ENCODE assay signal across 8 cellular contexts in the genomic region with DNA sequence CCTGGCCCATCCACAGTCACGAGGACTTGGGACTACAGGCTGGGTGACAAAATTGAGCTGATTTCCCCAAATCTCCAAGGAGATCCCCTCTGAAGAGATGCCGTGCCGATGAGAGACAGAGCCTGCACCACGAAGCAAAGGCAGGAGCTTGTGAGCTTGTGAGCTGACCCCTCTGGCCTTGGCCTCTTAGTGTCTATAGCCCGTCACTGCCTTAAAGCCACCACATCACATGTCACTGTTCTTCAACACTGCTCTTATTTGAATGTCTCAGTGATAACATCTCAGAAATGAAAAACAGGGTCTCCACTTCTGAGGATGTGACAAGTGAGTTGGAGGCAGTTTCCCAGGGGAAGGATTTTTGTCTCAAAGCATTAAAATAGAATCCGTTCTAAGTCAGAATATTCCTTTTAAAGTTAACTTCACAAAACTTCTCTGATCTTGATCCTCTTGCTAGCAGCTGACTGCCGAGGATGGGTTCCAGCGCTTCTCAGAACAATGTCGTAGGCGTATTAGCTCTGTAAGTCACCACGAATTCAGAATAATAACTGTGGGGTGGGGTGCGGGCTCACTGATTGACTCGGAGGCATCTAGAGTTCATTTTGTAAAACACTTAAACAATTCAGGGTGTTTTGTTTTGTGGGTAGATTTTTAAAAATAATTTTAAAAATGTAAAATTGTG. TPM values are rescaled to one million over a fixed set of nuclear protein-coding genes. Genes with fewer than 3 reads are reported as not detected.
DNase-seq lines count a peak whose midpoint lies in the region; ATAC-seq and TF ChIP-seq lines count a peak whose summit lies in the region.

No MANE protein-coding gene starts in this region.

- POLR2A ChIA-PET in OCI-LY7 (lab: Charles Lee), result no interaction called here

- H3K27me3 Mint-ChIP-seq in osteocyte (ENCODE audit: unreplicated experiment), result no peaks in the 10 kb centered on the region

- no peaks in the 10 kb centered on the region for H3K27me3 ChIP-seq in ascending aorta

- intact Hi-C loops in ascending aorta (cut with DNase I), result no loop called here
- intact Hi-C loops in OCI-LY7 (cut with micrococcal nuclease; ENCODE audit: unreplicated experiment), result no loop called here

- H3K4me3 ChIP-seq in ascending aorta (peak overlapping the region; percentile 21 to 47), OCI-LY7 (ENCODE audit: low read depth, low read length, poor library complexity, severe bottlenecking) (no peak overlapping the region)

- H3K4me2 ChIP-seq in OCI-LY7 (ENCODE audit: low read length), result no peak overlapping the region

- H3K4me3 Mint-ChIP-seq in osteocyte (ENCODE audit: unreplicated experiment), result peak overlapping the region; percentile 23

- no peaks in the 10 kb centered on the region for H3K9me2 ChIP-seq in OCI-LY7 (ENCODE audit: insufficient read depth, low read length)

- TF ChIP-seq CTCF in ascending aorta (IDR thresholded peaks at IDR 0.05) (no peak), osteocyte (IDR thresholded peaks at IDR 0.05) (no peak), OCI-LY7 (conservative IDR thresholded peaks at IDR 0.05; ENCODE audit: low read length) (no peak)

- H3K27ac Mint-ChIP-seq in osteocyte (ENCODE audit: unreplicated experiment), result peak overlapping the region; percentile 71

- H3K4me1 ChIP-seq in ascending aorta (peaks cover 0 to 13% of the 10 kb centered on the region in 2 donors), OCI-LY7 (ENCODE audit: insufficient read depth, low read length, poor library complexity, severe bottlenecking) (peaks cover 60% of the 10 kb centered on the region)

- H3K36me3 ChIP-seq in ascending aorta (no peaks in the 10 kb centered on the region), OCI-LY7 (ENCODE audit: insufficient read depth, low read length) (no peaks in the 10 kb centered on the region)

- DNase-seq in RPMI7951 (ENCODE audit: low read depth), result peak; percentile 73
- peak in 1 of 2 donors; percentile 42 for DNase-seq in ascending aorta (ENCODE audit: low spot score in 2 of 2)
- no peak for DNase-seq in osteocyte (ENCODE audit: extremely low spot score, unreplicated experiment)
- no peak for DNase-seq in NK-92 treated with Interleukin-12 subunit alpha and Interleukin-12 subunit beta, amount 100 ng/mL, for 24 hours (lab: John Stamatoyannopoulos, UW)
- DNase-seq in OCI-LY7 (ENCODE audit: low spot score), result no peak

- peaks cover 26% of the 10 kb centered on the region for H3K4me1 Mint-ChIP-seq in osteocyte (ENCODE audit: unreplicated experiment)

- no peaks in the 10 kb centered on the region for H3K9me3 Mint-ChIP-seq in osteocyte (ENCODE audit: unreplicated experiment)

- H3K9me3 ChIP-seq in ascending aorta (no peaks in the 10 kb centered on the region), OCI-LY7 (ENCODE audit: low read length) (no peaks in the 10 kb centered on the region)

- CTCF ChIA-PET in OCI-LY7 (lab: Charles Lee; ENCODE audit: unreplicated experiment), result no interaction called here

- ATAC-seq in GM19023 (IDR thresholded peaks at IDR 0.05; ENCODE audit: unreplicated experiment) (peak; percentile 69), GM21447 (IDR thresholded peaks at IDR 0.05; ENCODE audit: unreplicated experiment) (no peak), GM21381 (IDR thresholded peaks at IDR 0.05; ENCODE audit: unreplicated experiment) (no peak)

- H2AFZ ChIP-seq in OCI-LY7 (ENCODE audit: low read length), result no peak overlapping the region

- H3K36me3 Mint-ChIP-seq in osteocyte (ENCODE audit: unreplicated experiment), result peaks cover 2% of the 10 kb centered on the region

- H3K27ac ChIP-seq in ascending aorta (peak overlapping the region; percentile 4 to 62), OCI-LY7 (ENCODE audit: low read depth, low read length, poor library complexity, severe bottlenecking) (no peak overlapping the region)

- peaks cover 43% of the 10 kb centered on the region; the same call in 1 of the 2 replicates for H3K79me2 ChIP-seq in OCI-LY7 (ENCODE audit: insufficient read depth, low read depth, low read length)

- no peaks in the 10 kb centered on the region for H4K20me1 ChIP-seq in OCI-LY7 (ENCODE audit: insufficient read depth, low read length)

- no TSS peak for BruUV-seq in OCI-LY7 (replicated peaks; lab: Mats Ljungman, UMichigan)

RNA-seq across cellular contexts. Expression of gene CHST11, which starts 37.5 kb away (rescaled TPM):
- 36.2 and 38.8 TPM in 2 replicates for total RNA-seq in RPMI7951 (2014; rRNA removed; shearing (Covaris generic))
- 63.2 TPM for total RNA-seq in ascending aorta
- total RNA-seq in osteocyte, result 7.5 and 8.2 TPM in 2 replicates
- total RNA-seq in OCI-LY7 (2014; rRNA removed; shearing (Covaris generic)), result 35.8 and 41.6 TPM in 2 replicates
- total RNA-seq in OCI-LY7 (2022), result 15.2 and 16.8 TPM in 2 replicates
